Comparison of ENCODE assay signal across 1 cellular context in the genomic region with DNA sequence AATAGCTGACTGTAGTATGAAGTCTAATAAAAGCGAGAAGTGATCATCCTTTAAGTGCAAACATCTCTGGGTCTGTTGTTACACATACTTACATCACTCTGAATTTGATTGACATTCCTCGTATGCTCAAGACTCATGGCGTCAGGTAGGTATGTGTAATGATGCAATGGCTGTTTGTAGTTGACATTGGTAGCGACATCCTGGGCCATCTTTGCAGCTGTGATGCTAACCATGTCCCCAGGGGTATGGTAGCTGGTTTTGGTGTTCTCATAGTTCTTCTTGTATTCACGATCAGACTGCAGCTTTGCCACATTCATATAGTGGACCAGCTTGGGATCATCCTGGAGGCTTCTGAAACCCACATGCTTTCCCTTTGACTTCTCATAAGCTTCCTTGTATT.
TF ChIP-seq lines count a peak whose summit lies in the region.

No MANE protein-coding gene starts in this region.

TF ChIP-seq in K562, 482 proteins besides CTCF, POLR2A, EP300 and RAD21 (continued from another document and continues in another):
- TF ChIP-seq BACH1 (tag; IDR thresholded peaks at IDR 0.05) (peak; percentile 78; the same call in 1 of the 2 replicates), IRF2 (CRISPR knock-in tag; IDR thresholded peaks at IDR 0.05) (no peak), ZNF134 (CRISPR knock-in tag; conservative IDR thresholded peaks at IDR 0.05) (no peak), ZNF551 (CRISPR knock-in tag; IDR thresholded peaks at IDR 0.05) (no peak), SAP30 (IDR thresholded peaks at IDR 0.05; ENCODE audit: borderline replicate concordance, insufficient read depth, low read depth, low read length, poor library complexity, severe bottlenecking) (no peak), PHF21A (IDR thresholded peaks at IDR 0.05; ENCODE audit: borderline replicate concordance, low read depth) (no peak), IFI16 (CRISPR knock-in tag; IDR thresholded peaks at IDR 0.05) (no peak), SMARCC2 (IDR thresholded peaks at IDR 0.05; ENCODE audit: low read depth) (no peak), GABPA (tag; conservative IDR thresholded peaks at IDR 0.05; ENCODE audit: low read depth) (peak; percentile 42; the same call in 1 of the 2 replicates), HMGN3 (IDR thresholded peaks at IDR 0.05; ENCODE audit: borderline replicate concordance, extremely low read depth, insufficient read length, low read depth, low read length) (no peak), FOXM1 (IDR thresholded peaks at IDR 0.05; ENCODE audit: low read depth) (no peak), FOXM1 (CRISPR knock-in tag; IDR thresholded peaks at IDR 0.05; ENCODE audit: low read depth) (no peak), CHD2 (IDR thresholded peaks at IDR 0.05; ENCODE audit: low read depth, low read length) (no peak), ZNF57 (CRISPR knock-in tag; IDR thresholded peaks at IDR 0.05) (no peak), ELF2 (CRISPR knock-in tag; IDR thresholded peaks at IDR 0.05) (no peak)
- TF ChIP-seq, protein P1, sequence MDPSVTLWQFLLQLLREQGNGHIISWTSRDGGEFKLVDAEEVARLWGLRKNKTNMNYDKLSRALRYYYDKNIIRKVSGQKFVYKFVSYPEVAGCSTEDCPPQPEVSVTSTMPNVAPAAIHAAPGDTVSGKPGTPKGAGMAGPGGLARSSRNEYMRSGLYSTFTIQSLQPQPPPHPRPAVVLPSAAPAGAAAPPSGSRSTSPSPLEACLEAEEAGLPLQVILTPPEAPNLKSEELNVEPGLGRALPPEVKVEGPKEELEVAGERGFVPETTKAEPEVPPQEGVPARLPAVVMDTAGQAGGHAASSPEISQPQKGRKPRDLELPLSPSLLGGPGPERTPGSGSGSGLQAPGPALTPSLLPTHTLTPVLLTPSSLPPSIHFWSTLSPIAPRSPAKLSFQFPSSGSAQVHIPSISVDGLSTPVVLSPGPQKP (CRISPR knock-in tag; IDR thresholded peaks at IDR 0.05), result no peak
- TF ChIP-seq, protein P2, sequence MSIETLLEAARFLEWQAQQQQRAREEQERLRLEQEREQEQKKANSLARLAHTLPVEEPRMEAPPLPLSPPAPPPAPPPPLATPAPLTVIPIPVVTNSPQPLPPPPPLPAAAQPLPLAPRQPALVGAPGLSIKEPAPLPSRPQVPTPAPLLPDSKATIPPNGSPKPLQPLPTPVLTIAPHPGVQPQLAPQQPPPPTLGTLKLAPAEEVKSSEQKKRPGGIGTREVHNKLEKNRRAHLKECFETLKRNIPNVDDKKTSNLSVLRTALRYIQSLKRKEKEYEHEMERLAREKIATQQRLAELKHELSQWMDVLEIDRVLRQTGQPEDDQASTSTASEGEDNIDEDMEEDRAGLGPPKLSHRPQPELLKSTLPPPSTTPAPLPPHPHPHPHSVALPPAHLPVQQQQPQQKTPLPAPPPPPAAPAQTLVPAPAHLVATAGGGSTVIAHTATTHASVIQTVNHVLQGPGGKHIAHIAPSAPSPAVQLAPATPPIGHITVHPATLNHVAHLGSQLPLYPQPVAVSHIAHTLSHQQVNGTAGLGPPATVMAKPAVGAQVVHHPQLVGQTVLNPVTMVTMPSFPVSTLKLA (conservative IDR thresholded peaks at IDR 0.05), result no peak
- TF ChIP-seq, protein P3, sequence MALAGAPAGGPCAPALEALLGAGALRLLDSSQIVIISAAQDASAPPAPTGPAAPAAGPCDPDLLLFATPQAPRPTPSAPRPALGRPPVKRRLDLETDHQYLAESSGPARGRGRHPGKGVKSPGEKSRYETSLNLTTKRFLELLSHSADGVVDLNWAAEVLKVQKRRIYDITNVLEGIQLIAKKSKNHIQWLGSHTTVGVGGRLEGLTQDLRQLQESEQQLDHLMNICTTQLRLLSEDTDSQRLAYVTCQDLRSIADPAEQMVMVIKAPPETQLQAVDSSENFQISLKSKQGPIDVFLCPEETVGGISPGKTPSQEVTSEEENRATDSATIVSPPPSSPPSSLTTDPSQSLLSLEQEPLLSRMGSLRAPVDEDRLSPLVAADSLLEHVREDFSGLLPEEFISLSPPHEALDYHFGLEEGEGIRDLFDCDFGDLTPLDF (CRISPR knock-in tag; IDR thresholded peaks at IDR 0.05), result no peak
- TF ChIP-seq, protein P4, sequence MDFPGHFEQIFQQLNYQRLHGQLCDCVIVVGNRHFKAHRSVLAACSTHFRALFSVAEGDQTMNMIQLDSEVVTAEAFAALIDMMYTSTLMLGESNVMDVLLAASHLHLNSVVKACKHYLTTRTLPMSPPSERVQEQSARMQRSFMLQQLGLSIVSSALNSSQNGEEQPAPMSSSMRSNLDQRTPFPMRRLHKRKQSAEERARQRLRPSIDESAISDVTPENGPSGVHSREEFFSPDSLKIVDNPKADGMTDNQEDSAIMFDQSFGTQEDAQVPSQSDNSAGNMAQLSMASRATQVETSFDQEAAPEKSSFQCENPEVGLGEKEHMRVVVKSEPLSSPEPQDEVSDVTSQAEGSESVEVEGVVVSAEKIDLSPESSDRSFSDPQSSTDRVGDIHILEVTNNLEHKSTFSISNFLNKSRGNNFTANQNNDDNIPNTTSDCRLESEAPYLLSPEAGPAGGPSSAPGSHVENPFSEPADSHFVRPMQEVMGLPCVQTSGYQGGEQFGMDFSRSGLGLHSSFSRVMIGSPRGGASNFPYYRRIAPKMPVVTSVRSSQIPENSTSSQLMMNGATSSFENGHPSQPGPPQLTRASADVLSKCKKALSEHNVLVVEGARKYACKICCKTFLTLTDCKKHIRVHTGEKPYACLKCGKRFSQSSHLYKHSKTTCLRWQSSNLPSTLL (IDR thresholded peaks at IDR 0.05), result no peak
- TF ChIP-seq, protein P5, sequence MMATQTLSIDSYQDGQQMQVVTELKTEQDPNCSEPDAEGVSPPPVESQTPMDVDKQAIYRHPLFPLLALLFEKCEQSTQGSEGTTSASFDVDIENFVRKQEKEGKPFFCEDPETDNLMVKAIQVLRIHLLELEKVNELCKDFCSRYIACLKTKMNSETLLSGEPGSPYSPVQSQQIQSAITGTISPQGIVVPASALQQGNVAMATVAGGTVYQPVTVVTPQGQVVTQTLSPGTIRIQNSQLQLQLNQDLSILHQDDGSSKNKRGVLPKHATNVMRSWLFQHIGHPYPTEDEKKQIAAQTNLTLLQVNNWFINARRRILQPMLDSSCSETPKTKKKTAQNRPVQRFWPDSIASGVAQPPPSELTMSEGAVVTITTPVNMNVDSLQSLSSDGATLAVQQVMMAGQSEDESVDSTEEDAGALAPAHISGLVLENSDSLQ (IDR thresholded peaks at IDR 0.05), result peak; percentile 97
- TF ChIP-seq, protein P6, sequence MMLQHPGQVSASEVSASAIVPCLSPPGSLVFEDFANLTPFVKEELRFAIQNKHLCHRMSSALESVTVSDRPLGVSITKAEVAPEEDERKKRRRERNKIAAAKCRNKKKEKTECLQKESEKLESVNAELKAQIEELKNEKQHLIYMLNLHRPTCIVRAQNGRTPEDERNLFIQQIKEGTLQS (IDR thresholded peaks at IDR 0.05), result peak; percentile 94
- TF ChIP-seq, protein P6 (CRISPR knock-in tag; conservative IDR thresholded peaks at IDR 0.05), result no peak
- TF ChIP-seq, protein P7, sequence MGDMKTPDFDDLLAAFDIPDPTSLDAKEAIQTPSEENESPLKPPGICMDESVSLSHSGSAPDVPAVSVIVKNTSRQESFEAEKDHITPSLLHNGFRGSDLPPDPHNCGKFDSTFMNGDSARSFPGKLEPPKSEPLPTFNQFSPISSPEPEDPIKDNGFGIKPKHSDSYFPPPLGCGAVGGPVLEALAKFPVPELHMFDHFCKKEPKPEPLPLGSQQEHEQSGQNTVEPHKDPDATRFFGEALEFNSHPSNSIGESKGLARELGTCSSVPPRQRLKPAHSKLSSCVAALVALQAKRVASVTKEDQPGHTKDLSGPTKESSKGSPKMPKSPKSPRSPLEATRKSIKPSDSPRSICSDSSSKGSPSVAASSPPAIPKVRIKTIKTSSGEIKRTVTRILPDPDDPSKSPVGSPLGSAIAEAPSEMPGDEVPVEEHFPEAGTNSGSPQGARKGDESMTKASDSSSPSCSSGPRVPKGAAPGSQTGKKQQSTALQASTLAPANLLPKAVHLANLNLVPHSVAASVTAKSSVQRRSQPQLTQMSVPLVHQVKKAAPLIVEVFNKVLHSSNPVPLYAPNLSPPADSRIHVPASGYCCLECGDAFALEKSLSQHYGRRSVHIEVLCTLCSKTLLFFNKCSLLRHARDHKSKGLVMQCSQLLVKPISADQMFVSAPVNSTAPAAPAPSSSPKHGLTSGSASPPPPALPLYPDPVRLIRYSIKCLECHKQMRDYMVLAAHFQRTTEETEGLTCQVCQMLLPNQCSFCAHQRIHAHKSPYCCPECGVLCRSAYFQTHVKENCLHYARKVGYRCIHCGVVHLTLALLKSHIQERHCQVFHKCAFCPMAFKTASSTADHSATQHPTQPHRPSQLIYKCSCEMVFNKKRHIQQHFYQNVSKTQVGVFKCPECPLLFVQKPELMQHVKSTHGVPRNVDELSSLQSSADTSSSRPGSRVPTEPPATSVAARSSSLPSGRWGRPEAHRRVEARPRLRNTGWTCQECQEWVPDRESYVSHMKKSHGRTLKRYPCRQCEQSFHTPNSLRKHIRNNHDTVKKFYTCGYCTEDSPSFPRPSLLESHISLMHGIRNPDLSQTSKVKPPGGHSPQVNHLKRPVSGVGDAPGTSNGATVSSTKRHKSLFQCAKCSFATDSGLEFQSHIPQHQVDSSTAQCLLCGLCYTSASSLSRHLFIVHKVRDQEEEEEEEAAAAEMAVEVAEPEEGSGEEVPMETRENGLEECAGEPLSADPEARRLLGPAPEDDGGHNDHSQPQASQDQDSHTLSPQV (IDR thresholded peaks at IDR 0.05), result peak; percentile 45; the same call in 1 of the 2 replicates
- TF ChIP-seq, protein P8, sequence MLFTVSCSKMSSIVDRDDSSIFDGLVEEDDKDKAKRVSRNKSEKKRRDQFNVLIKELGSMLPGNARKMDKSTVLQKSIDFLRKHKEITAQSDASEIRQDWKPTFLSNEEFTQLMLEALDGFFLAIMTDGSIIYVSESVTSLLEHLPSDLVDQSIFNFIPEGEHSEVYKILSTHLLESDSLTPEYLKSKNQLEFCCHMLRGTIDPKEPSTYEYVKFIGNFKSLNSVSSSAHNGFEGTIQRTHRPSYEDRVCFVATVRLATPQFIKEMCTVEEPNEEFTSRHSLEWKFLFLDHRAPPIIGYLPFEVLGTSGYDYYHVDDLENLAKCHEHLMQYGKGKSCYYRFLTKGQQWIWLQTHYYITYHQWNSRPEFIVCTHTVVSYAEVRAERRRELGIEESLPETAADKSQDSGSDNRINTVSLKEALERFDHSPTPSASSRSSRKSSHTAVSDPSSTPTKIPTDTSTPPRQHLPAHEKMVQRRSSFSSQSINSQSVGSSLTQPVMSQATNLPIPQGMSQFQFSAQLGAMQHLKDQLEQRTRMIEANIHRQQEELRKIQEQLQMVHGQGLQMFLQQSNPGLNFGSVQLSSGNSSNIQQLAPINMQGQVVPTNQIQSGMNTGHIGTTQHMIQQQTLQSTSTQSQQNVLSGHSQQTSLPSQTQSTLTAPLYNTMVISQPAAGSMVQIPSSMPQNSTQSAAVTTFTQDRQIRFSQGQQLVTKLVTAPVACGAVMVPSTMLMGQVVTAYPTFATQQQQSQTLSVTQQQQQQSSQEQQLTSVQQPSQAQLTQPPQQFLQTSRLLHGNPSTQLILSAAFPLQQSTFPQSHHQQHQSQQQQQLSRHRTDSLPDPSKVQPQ (CRISPR knock-in tag; IDR thresholded peaks at IDR 0.05; ENCODE audit: borderline replicate concordance), result no peak
- TF ChIP-seq, protein P9, sequence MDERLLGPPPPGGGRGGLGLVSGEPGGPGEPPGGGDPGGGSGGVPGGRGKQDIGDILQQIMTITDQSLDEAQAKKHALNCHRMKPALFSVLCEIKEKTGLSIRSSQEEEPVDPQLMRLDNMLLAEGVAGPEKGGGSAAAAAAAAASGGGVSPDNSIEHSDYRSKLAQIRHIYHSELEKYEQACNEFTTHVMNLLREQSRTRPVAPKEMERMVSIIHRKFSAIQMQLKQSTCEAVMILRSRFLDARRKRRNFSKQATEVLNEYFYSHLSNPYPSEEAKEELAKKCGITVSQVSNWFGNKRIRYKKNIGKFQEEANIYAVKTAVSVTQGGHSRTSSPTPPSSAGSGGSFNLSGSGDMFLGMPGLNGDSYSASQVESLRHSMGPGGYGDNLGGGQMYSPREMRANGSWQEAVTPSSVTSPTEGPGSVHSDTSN (CRISPR knock-in tag; IDR thresholded peaks at IDR 0.05; ENCODE audit: low read depth), result 0 out of 2 replicates have a peak, but pooled peaks have one; percentile 57
- TF ChIP-seq, protein P9 (tag; conservative IDR thresholded peaks at IDR 0.05; ENCODE audit: low read depth), result peak; percentile 58
